Comparison of ENCODE assay signal across 18 cellular contexts in genomic region chr14:96746101-96746500, GRCh38.
"Had no signal": no experiment of that assay in that cellular context is flagged by ENCODE, and none has a peak within 500 bp of the region (broad histone marks: within the 10 kb centered on the region; RNA-seq: fewer than 3 reads in every experiment).

No MANE protein-coding gene starts in this region.

- DNase-seq: colonic mucosa; effector CD4-positive, alpha-beta T cell; endodermal cell; foreskin melanocyte; hippocampal formation; kidney glomerular epithelial cell; naive thymus-derived CD4-positive, alpha-beta T cell; nephron progenitor cell; psoas muscle; retina; small intestine; stimulated activated CD4-positive, alpha-beta T cell treated with anti-CD3 and anti-CD28 coated beads, Interleukin-12 subunit alpha, Interleukin-12 subunit beta, amount 100 ng/mL, for 4 hours; stimulated activated naive CD4-positive, alpha-beta T cell; stomach; substantia nigra; transverse colon had no signal

- FAIRE-seq: small intestine had no signal

- H3K9me3 ChIP-seq: colonic mucosa, heart left ventricle, psoas muscle, stomach, thoracic aorta, transverse colon had no signal

- H3K36me3 Mint-ChIP-seq: naive thymus-derived CD4-positive, alpha-beta T cell had no signal

- H3K27ac ChIP-seq: colonic mucosa, heart left ventricle, psoas muscle, stomach, thoracic aorta, transverse colon had no signal

- H3K36me3 ChIP-seq: colonic mucosa, heart left ventricle, stomach, thoracic aorta, transverse colon had no signal

- H3K27ac Mint-ChIP-seq: endodermal cell; naive thymus-derived CD4-positive, alpha-beta T cell; nephron progenitor cell had no signal

- H3K4me3 Mint-ChIP-seq: endodermal cell, nephron progenitor cell had no signal

- ATAC-seq: heart left ventricle; naive thymus-derived CD4-positive, alpha-beta T cell; psoas muscle had no signal

- H3K4me3 ChIP-seq: colonic mucosa, heart left ventricle, psoas muscle, stomach, thoracic aorta, transverse colon had no signal

- H3K4me1 ChIP-seq: colonic mucosa, psoas muscle had no signal
